Comparison of ENCODE assay signal across 37 cellular contexts in the genomic region with DNA sequence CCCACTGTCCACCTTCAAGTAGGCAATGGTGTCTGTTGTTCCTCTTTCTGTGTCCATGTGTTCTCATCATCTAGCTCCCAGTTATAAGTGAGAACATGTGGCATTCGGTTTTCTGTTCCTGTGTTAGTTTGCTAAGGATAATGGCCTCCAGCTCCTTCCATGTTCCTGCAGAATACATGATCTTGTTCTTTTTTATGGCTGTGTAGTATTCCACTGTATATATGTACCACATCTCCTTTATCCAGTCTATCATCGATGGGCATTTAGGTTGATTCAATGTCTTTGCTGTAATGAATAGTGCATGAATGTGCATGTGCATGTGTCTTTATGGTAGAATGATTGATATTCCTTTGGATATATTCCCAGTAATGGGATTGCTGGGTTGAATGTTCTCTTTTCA.
A peak's percentile ranks its signal among the peaks of the same experiment; 100 is the strongest.
DNase-seq lines count a peak whose midpoint lies in the region; ATAC-seq, FAIRE-seq and TF ChIP-seq lines count a peak whose summit lies in the region.
"Had no signal": no experiment of that assay in that cellular context is flagged by ENCODE, and none has a peak within 500 bp of the region (broad histone marks: within the 10 kb centered on the region; RNA-seq: fewer than 3 reads in every experiment).

No MANE protein-coding gene starts in this region.

- H2BK5ac ChIP-seq in H1 (ENCODE audit: low read depth, low read length) = no peak overlapping the region

- H3K27me3 Mint-ChIP-seq in neural progenitor cell (ENCODE audit: insufficient read depth, low read depth) = peaks cover 42% of the 10 kb centered on the region

- H2BK12ac ChIP-seq in H1 (ENCODE audit: low read depth, low read length) = no peak overlapping the region

- BruUV-seq in K562 (replicated peaks; lab: Mats Ljungman, UMichigan) = no TSS peak

- H2BK20ac ChIP-seq in H1 (ENCODE audit: low read length) = no peak overlapping the region

- CTCF ChIA-PET in SK-N-SH (lab: Yijun Ruan, JAX) = no interaction called here
- CTCF ChIA-PET in HEK293 (lab: Yijun Ruan, JAX) = interaction anchor here (0.7 to 1.3 kb wide), 2 partner anchors 133 to 328 kb away, joined by 3 to 5 read pairs; no protein-coding TSS in a partner anchor
- CTCF ChIA-PET in K562 (lab: Yijun Ruan, JAX; ENCODE audit: low intra/inter-chr PET ratio) = no interaction called here
- CTCF ChIA-PET in H1 (lab: Charles Lee; ENCODE audit: partially characterized antibody) = interaction anchor here (1.2 kb wide), 1 partner anchor 170 kb away, joined by 3 read pairs; no protein-coding TSS in a partner anchor

- H3K9me1 ChIP-seq in K562 (ENCODE audit: control insufficient read depth, insufficient read depth, low read length) = no peaks in the 10 kb centered on the region

- H3K27me3 ChIP-seq in SK-N-SH (ENCODE audit: insufficient read depth) = no peaks in the 10 kb centered on the region
- H3K27me3 ChIP-seq in K562 (ENCODE audit: control insufficient read depth in 2 of 2, insufficient read depth in 2 of 2, low read length in 2 of 2) = peaks cover 0 to 25% of the 10 kb centered on the region in 2 experiments; a peak in 2 of 5 replicates
- peaks cover 0 to 9% (median 1%) of the 10 kb centered on the region in 4 experiments; a peak in 4 of 7 replicates for H3K27me3 ChIP-seq in H1 (replicated peaks in 1 of 4; ENCODE audit: control insufficient read depth in 3 of 4, extremely low read depth in 1 of 4, insufficient read depth in 3 of 4, low read length in 3 of 4)
- H3K27me3 ChIP-seq in neural progenitor cell = no peaks in the 10 kb centered on the region
- H3K27me3 ChIP-seq: BLaER1 had no signal

- H3F3A ChIP-seq in SK-N-SH (replicated peaks; ENCODE audit: insufficient read depth) (no peaks in the 10 kb centered on the region), neural progenitor cell (ENCODE audit: low read depth) (peaks cover 18% of the 10 kb centered on the region)

- ATAC-seq in SK-N-SH treated with all-trans-retinoic acid at 6 μM for 48 hours (no peak), K562 (no peak), HG02981 (IDR thresholded peaks at IDR 0.05; ENCODE audit: unreplicated experiment) (no peak)
- ATAC-seq: A549; CD8-positive, alpha-beta T cell had no signal

- H2BK15ac ChIP-seq in H1 (ENCODE audit: low read length) = peak overlapping the region; percentile 63; the same call in 1 of the 2 replicates

- no peak overlapping the region for H3K23ac ChIP-seq in H1 (ENCODE audit: insufficient read length)

- H3K4me1 Mint-ChIP-seq in neural progenitor cell = peaks cover 7% of the 10 kb centered on the region

- H3K4me2 ChIP-seq in SK-N-SH (no peak overlapping the region), K562 (ENCODE audit: insufficient read depth, low read length) (no peak overlapping the region), H1 (ENCODE audit: insufficient read depth in 1 of 2, low read depth in 2 of 2, low read length in 2 of 2) (no peak overlapping the region), neural progenitor cell (no peak overlapping the region)
- H3K4me2 ChIP-seq: A549; BLaER1; BLaER1 treated with 17β-estradiol and CSF1 and Interleukin-3, amounts not matched to agents 10 nM and 100 nM had no signal

- no peaks in the 10 kb centered on the region for H3K36me3 Mint-ChIP-seq in neural progenitor cell
- H3K36me3 Mint-ChIP-seq: CD14-positive monocyte; CD4-positive, alpha-beta memory T cell; CD4-positive, CD25-positive, alpha-beta regulatory T cell; CD8-positive, alpha-beta memory T cell; CD8-positive, alpha-beta T cell had no signal

- H3K9me2 ChIP-seq in SK-N-SH = no peaks in the 10 kb centered on the region

- H3K36me3 ChIP-seq in SK-N-SH (replicated peaks in 1 of 2; ENCODE audit: control insufficient read depth in 1 of 2, insufficient read depth in 2 of 2, low read length in 1 of 2) (no peaks in the 10 kb centered on the region), HEK293 (ENCODE audit: control insufficient read depth in 2 of 2, insufficient read depth in 1 of 2, low read length in 2 of 2) (no peaks in the 10 kb centered on the region), K562 (ENCODE audit: control insufficient read depth, insufficient read depth, low read length) (no peaks in the 10 kb centered on the region), H1 (ENCODE audit: control insufficient read depth in 2 of 4, insufficient read depth in 4 of 4, low read length in 3 of 4) (no peaks in the 10 kb centered on the region), neural progenitor cell (no peaks in the 10 kb centered on the region)
- H3K36me3 ChIP-seq: BE2C; BLaER1; BLaER1 treated with 17β-estradiol and CSF1 and Interleukin-3, amounts not matched to agents 10 nM and 100 nM had no signal

- H3K79me1 ChIP-seq in H1 (ENCODE audit: low read depth, low read length) = no peaks in the 10 kb centered on the region

- no peak for DNase-seq in SK-N-SH
- no peak for DNase-seq in K562 (ENCODE audit: extremely low read depth in 1 of 4, low spot score in 3 of 4)
- no peak for DNase-seq in H1 (ENCODE audit: low read depth in 1 of 2, low spot score in 2 of 2)
- no peak for DNase-seq in activated CD4-positive, CD25-positive, alpha-beta regulatory T cell treated with anti-CD3 and anti-CD28 coated beads, Interleukin-2, amount 50 U/mL, for 72 hours
- DNase-seq in neural progenitor cell (ENCODE audit: low spot score) = no peak
- DNase-seq: 8988T; ACHN; AML-193; BE2C; C1 segment of cervical spinal cord; Caco-2; Calu3; CD4-positive, alpha-beta memory T cell; CD4-positive, alpha-beta T cell; CD4-positive, CD25-positive, alpha-beta regulatory T cell; CD8-positive, alpha-beta memory T cell; CD8-positive, alpha-beta T cell; COR-L47; DMS 273 treated with DMSO at 0.1 percent for 48 hours; DMS153; DMS53; DMS79; DMS79 treated with DMSO at 0.1 percent for 48 hours; DND-41; EL had no signal

- H3K27ac Mint-ChIP-seq in neural progenitor cell = no peak overlapping the region
- H3K27ac Mint-ChIP-seq: B cell; CD4-positive, alpha-beta memory T cell; CD4-positive, alpha-beta T cell; CD4-positive, CD25-positive, alpha-beta regulatory T cell; CD8-positive, alpha-beta T cell had no signal

- 6% methylated on average over 2 of the region's 2 CpGs for WGBS in SK-N-SH (ENCODE audit: low lambda C conversion rate)
- WGBS in K562 (ENCODE audit: insufficient coverage, low coverage, missing lambda C conversion rate) = 7% methylated on average over 2 of the region's 2 CpGs
- 86% methylated on average over 2 of the region's 2 CpGs; no CpG with 5 or more reads in 1 of the 2 experiments for WGBS in H1 (ENCODE audit: extremely low coverage in 1 of 2, insufficient coverage in 1 of 2, insufficient read length in 1 of 2, insufficient replicate concordance in 2 of 2, low coverage in 1 of 2, low lambda C conversion rate in 2 of 2, missing lambda C conversion rate in 1 of 2), 2 experiments

- H3K9me3 ChIP-seq in SK-N-SH = no peaks in the 10 kb centered on the region
- H3K9me3 ChIP-seq in HEK293 (ENCODE audit: control insufficient read depth, insufficient read depth, low read depth, low read length) = no peaks in the 10 kb centered on the region
- H3K9me3 ChIP-seq in K562 (replicated peaks; ENCODE audit: control insufficient read depth, insufficient read depth, low read depth, low read length) = no peaks in the 10 kb centered on the region
- peaks cover 0 to 5% of the 10 kb centered on the region in 2 experiments; a peak in 1 of 4 replicates for H3K9me3 ChIP-seq in H1 (ENCODE audit: insufficient read depth in 2 of 2, low read depth in 1 of 2, low read length in 1 of 2)
- no peaks in the 10 kb centered on the region for H3K9me3 ChIP-seq in neural progenitor cell (ENCODE audit: low read depth)
- H3K9me3 ChIP-seq: BE2C, Caco-2 had no signal

- no peak overlapping the region for H3K27ac ChIP-seq in SK-N-SH (ENCODE audit: low read depth in 2 of 2, low read length in 1 of 2)
- H3K27ac ChIP-seq in HEK293 (ENCODE audit: extremely low read depth, low read depth, low read length) = no peak overlapping the region
- no peak overlapping the region for H3K27ac ChIP-seq in K562 (ENCODE audit: extremely low read depth, low read depth, low read length)
- H3K27ac ChIP-seq in H1 (ENCODE audit: low read depth, low read length) = no peak overlapping the region
- H3K27ac ChIP-seq in neural progenitor cell = no peak overlapping the region
- H3K27ac ChIP-seq: 22Rv1; A549; BLaER1; BLaER1 treated with 17β-estradiol and CSF1 and Interleukin-3, amounts not matched to agents 10 nM and 100 nM; C4-2B had no signal

- H3K79me2 ChIP-seq in SK-N-SH (ENCODE audit: insufficient read depth) = no peaks in the 10 kb centered on the region
- peaks cover 3% of the 10 kb centered on the region; the same call in 1 of the 3 replicates for H3K79me2 ChIP-seq in K562 (ENCODE audit: control insufficient read depth, insufficient read depth, low read length)
- no peaks in the 10 kb centered on the region for H3K79me2 ChIP-seq in H1 (ENCODE audit: control insufficient read depth in 1 of 2, insufficient read depth in 2 of 2, low read length in 2 of 2)
- no peaks in the 10 kb centered on the region for H3K79me2 ChIP-seq in neural progenitor cell (ENCODE audit: low read depth)

- TF ChIP-seq EP300 in SK-N-SH (IDR thresholded peaks at IDR 0.05; ENCODE audit: borderline replicate concordance in 1 of 2, low read depth in 1 of 2, low read length in 1 of 2) = no peak
- no peak for TF ChIP-seq EP300 in K562 (IDR thresholded peaks at IDR 0.05; ENCODE audit: low read length)
- TF ChIP-seq EP300 in H1 (IDR thresholded peaks at IDR 0.05; ENCODE audit: borderline replicate concordance in 1 of 2, low read depth in 2 of 2, low read length in 2 of 2) = no peak

- no peak for FAIRE-seq in K562 (lab: Jason Lieb, UNC)
- no peak for FAIRE-seq in H1 (lab: Jason Lieb, UNC)
- FAIRE-seq: A204.1, A549, D721Med had no signal

- in situ Hi-C loops in K562 (cut with MboI) = no loop called here

- no peak overlapping the region for H3K14ac ChIP-seq in H1 (ENCODE audit: insufficient read length)

- TF ChIP-seq RAD21 in SK-N-SH (IDR thresholded peaks at IDR 0.05; ENCODE audit: low read length) (no peak), K562 (CRISPR knock-in tag; conservative IDR thresholded peaks at IDR 0.05 in 1 of 2, IDR thresholded peaks at IDR 0.05 in 1 of 2) (no peak), H1 (IDR thresholded peaks at IDR 0.05 in 1 of 2, conservative IDR thresholded peaks at IDR 0.05 in 1 of 2; ENCODE audit: low read depth in 2 of 2, low read length in 2 of 2) (no peak)

- no peak overlapping the region for H3K56ac ChIP-seq in H1 (replicated peaks; ENCODE audit: insufficient read length, low read depth, low read length)

- intact Hi-C loops in K562 (cut with micrococcal nuclease) = no loop called here

- no peak overlapping the region for H2AK5ac ChIP-seq in H1 (ENCODE audit: low read depth, low read length)

- H4K8ac ChIP-seq in H1 (ENCODE audit: extremely low read depth, insufficient read depth, low read length) = no peak overlapping the region

- H3K4me3 ChIP-seq in SK-N-SH (ENCODE audit: low read depth in 2 of 2, low read length in 1 of 2) = no peak overlapping the region
- H3K4me3 ChIP-seq in HEK293 (ENCODE audit: low read depth, low read length) = no peak overlapping the region
- H3K4me3 ChIP-seq in K562 = no peak overlapping the region
- H3K4me3 ChIP-seq in H1 (ENCODE audit: extremely low read depth in 1 of 4, insufficient read depth in 2 of 4, low read depth in 3 of 4, low read length in 4 of 4) = no peak overlapping the region
- H3K4me3 ChIP-seq in neural progenitor cell = no peak overlapping the region
- H3K4me3 ChIP-seq: A549; BLaER1; BLaER1 treated with 17β-estradiol and CSF1 and Interleukin-3, amounts not matched to agents 10 nM and 100 nM had no signal

- H2BK120ac ChIP-seq in H1 (replicated peaks; ENCODE audit: low read depth, low read length) = no peak overlapping the region

- no peak overlapping the region for H3K4ac ChIP-seq in H1 (replicated peaks; ENCODE audit: insufficient read length, low read depth, low read length)

- no peak for TF ChIP-seq POLR2A in K562 (conservative IDR thresholded peaks at IDR 0.05)
- TF ChIP-seq POLR2A in H1 (IDR thresholded peaks at IDR 0.05; ENCODE audit: control extremely low read depth in 1 of 2, low read depth in 2 of 2, low read length in 2 of 2) = no peak

- H3K4me1 ChIP-seq in SK-N-SH (ENCODE audit: control insufficient read depth in 1 of 2, insufficient read depth in 2 of 2, low read depth in 1 of 2, low read length in 1 of 2) = no peaks in the 10 kb centered on the region
- no peaks in the 10 kb centered on the region for H3K4me1 ChIP-seq in HEK293 (ENCODE audit: control insufficient read depth, insufficient read depth, low read length)
- peaks cover 2 to 12% of the 10 kb centered on the region in 2 experiments; a peak in 3 of 5 replicates for H3K4me1 ChIP-seq in K562 (replicated peaks in 1 of 2; ENCODE audit: control insufficient read depth in 2 of 2, insufficient read depth in 2 of 2, low read length in 2 of 2)
- peaks cover 0 to 8% (median 3%) of the 10 kb centered on the region in 4 experiments; a peak in 2 of 7 replicates for H3K4me1 ChIP-seq in H1 (replicated peaks in 1 of 4; ENCODE audit: control insufficient read depth in 3 of 4, insufficient read depth in 4 of 4, low read length in 3 of 4)
- peaks cover 4% of the 10 kb centered on the region for H3K4me1 ChIP-seq in neural progenitor cell
- H3K4me1 ChIP-seq: A549, BE2C, Caco-2 had no signal

- POLR2A ChIA-PET in SK-N-SH (lab: Yijun Ruan, JAX) (no interaction called here), HEK293 (lab: Yijun Ruan, JAX) (no interaction called here), K562 (lab: Yijun Ruan, JAX) (no interaction called here), H1 (lab: Charles Lee; ENCODE audit: partially characterized antibody) (no interaction called here)

- no peak overlapping the region for H4K5ac ChIP-seq in H1 (ENCODE audit: insufficient read length, low read depth, low read length)

- TF ChIP-seq CTCF in SK-N-SH (IDR thresholded peaks at IDR 0.05) (no peak), HEK293 (tag by site-specific recombination; IDR thresholded peaks at IDR 0.05) (no peak), K562 (IDR thresholded peaks at IDR 0.05 in 2 of 3, conservative IDR thresholded peaks at IDR 0.05 in 1 of 3; ENCODE audit: insufficient read depth in 2 of 3, low read depth in 1 of 3, low read length in 3 of 3) (no peak), H1 (IDR thresholded peaks at IDR 0.05; ENCODE audit: control extremely low read depth in 1 of 3, insufficient read depth in 1 of 3, low read depth in 1 of 3, low read length in 3 of 3) (no peak), neural progenitor cell (IDR thresholded peaks at IDR 0.05) (no peak)

- H4K20me1 ChIP-seq in SK-N-SH (ENCODE audit: insufficient read depth) (no peaks in the 10 kb centered on the region), K562 (replicated peaks; ENCODE audit: control insufficient read depth, insufficient read depth, low read length) (no peaks in the 10 kb centered on the region), H1 (replicated peaks in 1 of 2; ENCODE audit: control insufficient read depth in 1 of 2, insufficient read depth in 2 of 2, low read length in 2 of 2) (no peaks in the 10 kb centered on the region), neural progenitor cell (ENCODE audit: low read depth) (no peaks in the 10 kb centered on the region)
- H4K20me1 ChIP-seq: BLaER1; BLaER1 treated with 17β-estradiol and CSF1 and Interleukin-3, amounts not matched to agents 10 nM and 100 nM had no signal

- H2AFZ ChIP-seq in SK-N-SH (ENCODE audit: low read depth) (no peak overlapping the region), K562 (ENCODE audit: low read depth, low read length) (no peak overlapping the region), H1 (ENCODE audit: low read length) (no peak overlapping the region), neural progenitor cell (replicated peaks) (no peak overlapping the region)

- H3K18ac ChIP-seq in H1 (ENCODE audit: extremely low read depth, low read length) = no peak overlapping the region

- peaks cover 6% of the 10 kb centered on the region for H3K9me3 Mint-ChIP-seq in neural progenitor cell
- H3K9me3 Mint-ChIP-seq: CD8-positive, alpha-beta T cell had no signal

- peaks cover 3% of the 10 kb centered on the region; the same call in 1 of the 2 replicates for H3K23me2 ChIP-seq in H1 (ENCODE audit: low read depth, low read length)

- H3K9ac ChIP-seq in SK-N-SH (no peak overlapping the region), K562 (ENCODE audit: insufficient read depth in 1 of 2, low read depth in 2 of 2, low read length in 2 of 2) (no peak overlapping the region), H1 (replicated peaks in 1 of 4; ENCODE audit: extremely low read depth in 1 of 4, low read depth in 3 of 4, low read length in 3 of 4) (no peak overlapping the region), neural progenitor cell (no peak overlapping the region)
- H3K9ac ChIP-seq: BLaER1; BLaER1 treated with 17β-estradiol and CSF1 and Interleukin-3, amounts not matched to agents 10 nM and 100 nM had no signal

- H4K91ac ChIP-seq in H1 (replicated peaks; ENCODE audit: insufficient read length, low read length) = no peak overlapping the region

- no peak overlapping the region for H3K4me3 Mint-ChIP-seq in neural progenitor cell
- H3K4me3 Mint-ChIP-seq: B cell; CD14-positive monocyte; CD4-positive, alpha-beta memory T cell; CD4-positive, alpha-beta T cell; CD4-positive, CD25-positive, alpha-beta regulatory T cell; CD8-positive, alpha-beta memory T cell; CD8-positive, alpha-beta T cell had no signal

Comparison
In these comparisons a context has a peak if more than half of its experiments do, and no peak if none do; other contexts are left out.
1. CTCF ChIA-PET loops: an anchor here in HEK293 (0.7 to 1.3 kb wide) and H1 (1.2 kb wide); none called in SK-N-SH and K562.